23 cellular contexts compared by ENCODE assay signal in genomic region chr19:30111051-30111450, GRCh38.
"Had no signal": no experiment of that assay in that cellular context is flagged by ENCODE, and none has a peak within 500 bp of the region (broad histone marks: within the 10 kb centered on the region; RNA-seq: fewer than 3 reads in every experiment).

No MANE protein-coding gene starts in this region.

- H3K27me3 Mint-ChIP-seq: memory B cell had no signal

- DNase-seq: effector memory CD8-positive, alpha-beta T cell; esophagus squamous epithelium; foreskin keratinocyte; left cardiac atrium; left ventricle myocardium inferior; lower lobe of right lung; psoas muscle; retina; right lobe of liver; stimulated activated CD4-positive, alpha-beta T cell treated with anti-CD3 and anti-CD28 coated beads, Interleukin-4, amount 100 ng/mL, for 1 hour; stimulated activated CD8-positive, alpha-beta memory T cell treated with anti-CD3 and anti-CD28 coated beads, Interleukin-4, amount 100 ng/mL, for 48 hours; stimulated activated naive CD8-positive, alpha-beta T cell treated with anti-CD3 and anti-CD28 coated beads, Interleukin-15, Interleukin-2, amounts not matched to agents 100 U/mL and 50 U/mL, for 24 hours; tibial artery; upper lobe of left lung; uterus had no signal

- H3K4me1 Mint-ChIP-seq: memory B cell; mesothelial cell of epicardium; nephron; stimulated activated effector memory CD8-positive, alpha-beta T cell treated with anti-CD3 and anti-CD28 coated beads, Interleukin-12 subunit alpha, Interleukin-12 subunit beta, amount 100 ng/mL, for 72 hours had no signal

- H3K9me3 Mint-ChIP-seq: dendritic cell treated with granulocyte-macrophage colony-stimulating factor and Interleukin-4, amounts not matched to agents 40 ng/mL and 50 ng/mL, for 4 days; effector memory CD8-positive, alpha-beta T cell; memory B cell; mesothelial cell of epicardium; nephron; stimulated activated effector memory CD8-positive, alpha-beta T cell treated with anti-CD3 and anti-CD28 coated beads, Interleukin-12 subunit alpha, Interleukin-12 subunit beta, amount 100 ng/mL, for 72 hours had no signal

- H3K4me1 ChIP-seq: esophagus squamous epithelium, foreskin keratinocyte, left ventricle myocardium inferior, lower lobe of right lung, psoas muscle, right lobe of liver, suprapubic skin, tibial artery, upper lobe of left lung, uterus had no signal

- H3K4me3 ChIP-seq: esophagus squamous epithelium, left ventricle myocardium inferior, lower lobe of right lung, psoas muscle, right lobe of liver, suprapubic skin, tibial artery, upper lobe of left lung, uterus had no signal

- H3K27me3 ChIP-seq: foreskin keratinocyte, right lobe of liver, upper lobe of left lung, uterus had no signal

- ATAC-seq: effector memory CD8-positive, alpha-beta T cell; foreskin keratinocyte; left cardiac atrium; psoas muscle; stimulated activated naive CD8-positive, alpha-beta T cell treated with anti-CD3 and anti-CD28 coated beads, Interleukin-15, Interleukin-2, amounts not matched to agents 100 U/mL and 50 U/mL, for 24 hours had no signal

- H3K36me3 ChIP-seq: esophagus squamous epithelium, left ventricle myocardium inferior, lower lobe of right lung, neutrophil, right lobe of liver, suprapubic skin, tibial artery, upper lobe of left lung, uterus had no signal

- H3K9me3 ChIP-seq: esophagus squamous epithelium, left ventricle myocardium inferior, lower lobe of right lung, neutrophil, psoas muscle, right lobe of liver, suprapubic skin, tibial artery, upper lobe of left lung, uterus had no signal

- FAIRE-seq: kidney had no signal

- H3K4me3 Mint-ChIP-seq: dendritic cell treated with granulocyte-macrophage colony-stimulating factor and Interleukin-4, amounts not matched to agents 40 ng/mL and 50 ng/mL, for 4 days; effector memory CD8-positive, alpha-beta T cell; memory B cell; mesothelial cell of epicardium; nephron; stimulated activated effector memory CD8-positive, alpha-beta T cell treated with anti-CD3 and anti-CD28 coated beads, Interleukin-12 subunit alpha, Interleukin-12 subunit beta, amount 100 ng/mL, for 72 hours had no signal

- H3K36me3 Mint-ChIP-seq: memory B cell; mesothelial cell of epicardium; stimulated activated effector memory CD8-positive, alpha-beta T cell treated with anti-CD3 and anti-CD28 coated beads, Interleukin-12 subunit alpha, Interleukin-12 subunit beta, amount 100 ng/mL, for 72 hours had no signal

- H3K27ac Mint-ChIP-seq: dendritic cell treated with granulocyte-macrophage colony-stimulating factor and Interleukin-4, amounts not matched to agents 40 ng/mL and 50 ng/mL, for 4 days; effector memory CD8-positive, alpha-beta T cell; memory B cell; mesothelial cell of epicardium; nephron; stimulated activated effector memory CD8-positive, alpha-beta T cell treated with anti-CD3 and anti-CD28 coated beads, Interleukin-12 subunit alpha, Interleukin-12 subunit beta, amount 100 ng/mL, for 72 hours had no signal

- H3K27ac ChIP-seq: esophagus squamous epithelium, foreskin keratinocyte, left ventricle myocardium inferior, lower lobe of right lung, neutrophil, psoas muscle, right lobe of liver, suprapubic skin, tibial artery, upper lobe of left lung, uterus had no signal
